Comparison of ENCODE assay signal across 9 cellular contexts in the genomic region with DNA sequence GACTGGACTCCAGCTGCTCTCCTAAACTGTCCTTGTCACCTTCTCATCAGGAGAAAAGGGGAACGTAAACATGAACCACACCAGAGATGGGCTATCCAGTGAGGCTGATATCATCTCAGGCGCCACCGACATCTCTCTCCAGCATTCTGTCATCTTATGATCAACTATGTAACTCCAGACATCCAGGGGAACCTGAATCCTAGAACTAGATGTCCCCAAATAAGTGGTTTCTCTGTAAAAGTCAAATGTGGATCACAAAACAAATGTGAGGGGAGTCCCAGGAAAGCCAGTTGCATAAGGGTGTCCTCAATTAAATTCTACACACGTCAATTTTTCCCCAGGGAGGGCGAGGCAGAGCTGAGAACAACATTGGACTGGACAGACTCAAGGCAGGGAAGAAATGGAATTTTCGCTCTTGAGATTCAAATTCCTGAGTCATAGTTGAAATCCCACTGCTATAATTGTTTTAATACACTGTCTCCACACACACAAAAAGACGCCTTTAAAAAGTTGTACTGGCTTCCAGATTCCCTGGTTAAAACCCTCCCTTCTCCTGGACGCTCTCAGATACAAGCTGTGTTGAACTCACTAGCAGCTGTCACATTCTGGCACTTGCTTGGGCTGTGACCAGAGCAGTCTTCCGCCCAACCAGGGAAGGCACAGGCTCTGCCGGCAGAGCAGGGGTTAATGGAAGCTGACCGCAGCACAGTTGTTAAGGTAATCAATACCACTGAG.
DNase-seq lines count a peak whose midpoint lies in the region; ATAC-seq and TF ChIP-seq lines count a peak whose summit lies in the region.
"Had no signal": no experiment of that assay in that cellular context is flagged by ENCODE, and none has a peak within 500 bp of the region (broad histone marks: within the 10 kb centered on the region; RNA-seq: fewer than 3 reads in every experiment).

No MANE protein-coding gene starts in this region.

- H3K27ac ChIP-seq in smooth muscle cell (ENCODE audit: low read depth) (peak overlapping the region; percentile 42), PC-9 (no peak overlapping the region)

- H3K4me1 ChIP-seq in smooth muscle cell (ENCODE audit: low read depth) (peaks cover 16% of the 10 kb centered on the region), PC-9 (replicated peaks; ENCODE audit: insufficient read depth) (peaks cover 35% of the 10 kb centered on the region)

- H3K4me3 ChIP-seq in cardiac fibroblast (replicated peaks in 1 of 2; ENCODE audit: low read depth in 2 of 2, low read length in 2 of 2), result peak overlapping the region in 1 of 2 donors; percentile 37
- no peak overlapping the region for H3K4me3 ChIP-seq in smooth muscle cell
- H3K4me3 ChIP-seq in PC-9, result no peak overlapping the region

- DNase-seq in EL (peak; percentile 37), cardiac fibroblast (ENCODE audit: low read depth in 2 of 2) (peak; percentile 93 to 97), left lobe of liver (ENCODE audit: low spot score) (no peak), smooth muscle cell (lab: John Stamatoyannopoulos, UW; ENCODE audit: unreplicated experiment) (no peak), NCI-H2196 treated with DMSO at 0.1 percent for 48 hours (lab: John Stamatoyannopoulos, UW; ENCODE audit: unreplicated experiment) (no peak), A172 (ENCODE audit: low spot score) (no peak), PC-9 (no peak)
- DNase-seq: activated CD8-positive, alpha-beta T cell treated with anti-CD3 and anti-CD28 coated beads, Interleukin-2, amount 10 ng/mL, durations not matched to agents 7 days and 5 days had no signal

- no peak for TF ChIP-seq CTCF in cardiac fibroblast (IDR thresholded peaks at IDR 0.05; ENCODE audit: low read depth, low read length)
- TF ChIP-seq CTCF in smooth muscle cell (IDR thresholded peaks at IDR 0.05; ENCODE audit: borderline replicate concordance, insufficient read depth, poor library complexity, severe bottlenecking), result no peak
- no peak for TF ChIP-seq CTCF in PC-9 (conservative IDR thresholded peaks at IDR 0.05)

- CTCF ChIA-PET in PC-9 (lab: Charles Lee), result no interaction called here

- ATAC-seq in left lobe of liver (peak; percentile 14), HG03432 (IDR thresholded peaks at IDR 0.05; ENCODE audit: unreplicated experiment) (no peak)
- ATAC-seq: activated CD8-positive, alpha-beta T cell treated with anti-CD3 and anti-CD28 coated beads, Interleukin-2, amount 10 ng/mL, durations not matched to agents 7 days and 5 days had no signal

- H3K9ac ChIP-seq in smooth muscle cell (ENCODE audit: low read depth), result no peak overlapping the region

- intact Hi-C loops in PC-9 (cut with micrococcal nuclease; ENCODE audit: unreplicated experiment), result no loop called here

- H4K20me1 ChIP-seq in smooth muscle cell (ENCODE audit: low read depth) (peaks cover 63% of the 10 kb centered on the region), PC-9 (ENCODE audit: insufficient read depth) (no peaks in the 10 kb centered on the region)

- 58% methylated on average over 11 of the region's 11 CpGs for WGBS in smooth muscle cell (ENCODE audit: low lambda C conversion rate)

- POLR2A ChIA-PET in PC-9 (lab: Charles Lee; ENCODE audit: unreplicated experiment), result no interaction called here

- no peaks in the 10 kb centered on the region for H3K27me3 ChIP-seq in smooth muscle cell (ENCODE audit: low read depth)
- H3K27me3 ChIP-seq in PC-9 (ENCODE audit: insufficient read depth, low read depth), result no peaks in the 10 kb centered on the region

- no peaks in the 10 kb centered on the region for H3K36me3 ChIP-seq in smooth muscle cell (ENCODE audit: low read depth)
- H3K36me3 ChIP-seq in PC-9 (ENCODE audit: low read depth), result no peaks in the 10 kb centered on the region

- H2AFZ ChIP-seq in smooth muscle cell (ENCODE audit: low read depth) (no peak overlapping the region), PC-9 (no peak overlapping the region)

- peaks cover 83% of the 10 kb centered on the region for H3K79me2 ChIP-seq in smooth muscle cell (ENCODE audit: low read depth)
- H3K79me2 ChIP-seq in PC-9 (ENCODE audit: low read depth), result peaks cover 89% of the 10 kb centered on the region

- BruUV-seq in PC-9 (replicated peaks; lab: Mats Ljungman, UMichigan), result no TSS peak

- no peaks in the 10 kb centered on the region for H3K9me2 ChIP-seq in PC-9 (ENCODE audit: insufficient read depth)

- peak overlapping the region; percentile 56 for H3K4me2 ChIP-seq in smooth muscle cell
- H3K4me2 ChIP-seq in PC-9, result no peak overlapping the region

- H3F3A ChIP-seq in smooth muscle cell (ENCODE audit: low read depth), result no peaks in the 10 kb centered on the region
- H3F3A ChIP-seq in PC-9 (ENCODE audit: insufficient read depth, low read depth), result peaks cover 26% of the 10 kb centered on the region

- H3K9me3 ChIP-seq in smooth muscle cell (replicated peaks; ENCODE audit: low read depth) (no peaks in the 10 kb centered on the region), PC-9 (ENCODE audit: insufficient read depth, low read depth) (no peaks in the 10 kb centered on the region)

Comparison
In these comparisons a context has a peak if more than half of its experiments do, and no peak if none do; other contexts are left out.
1. DNase-seq: peak in EL (single experiment) and cardiac fibroblast (2 of 2); none in left lobe of liver (single experiment), smooth muscle cell (single experiment), NCI-H2196 treated with DMSO at 0.1 percent for 48 hours (single experiment), A172 (single experiment) and PC-9 (0 of 2).